23 cellular contexts compared by ENCODE assay signal in the genomic region with DNA sequence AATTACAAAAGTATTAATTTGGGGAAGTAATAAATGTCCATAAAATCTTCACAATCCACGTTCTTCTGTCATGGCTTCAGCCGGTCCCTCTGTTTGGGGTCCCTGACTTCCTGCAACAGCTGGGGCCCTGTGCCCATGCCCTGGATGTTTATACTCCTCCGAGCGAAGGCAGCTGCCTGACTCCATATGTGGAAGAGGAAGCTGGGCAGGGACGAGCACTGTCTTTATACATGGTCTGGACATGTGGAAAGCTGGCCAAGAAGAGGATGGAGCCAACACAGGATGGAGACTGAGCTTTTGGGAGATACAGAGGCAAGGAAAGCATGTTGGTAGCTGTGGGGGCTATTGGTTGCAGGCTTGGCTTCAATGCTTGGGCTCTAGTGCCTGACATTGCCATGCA.
"Had no signal": no experiment of that assay in that cellular context is flagged by ENCODE, and none has a peak within 500 bp of the region (broad histone marks: within the 10 kb centered on the region; RNA-seq: fewer than 3 reads in every experiment).

No MANE protein-coding gene starts in this region.

- H3K36me3 Mint-ChIP-seq: natural killer cell; stimulated activated memory B cell treated with anti-CD40 and anti-IgM and Interleukin-4, amounts not matched to agents 10 μg/mL and 1 μg/mL and 100 μg/mL, for 72 hours had no signal

- H3K9me3 Mint-ChIP-seq: dendritic cell treated with granulocyte-macrophage colony-stimulating factor and Interleukin-4, amounts not matched to agents 40 ng/mL and 50 ng/mL, for 4 days; natural killer cell; stimulated activated memory B cell treated with anti-CD40 and anti-IgM and Interleukin-4, amounts not matched to agents 10 μg/mL and 1 μg/mL and 100 μg/mL, for 72 hours had no signal

- H3K27me3 ChIP-seq: colonic mucosa, esophagus muscularis mucosa, foreskin keratinocyte, gastroesophageal sphincter, heart left ventricle, hepatocyte, ovary, sigmoid colon, tibial nerve, upper lobe of left lung had no signal

- H3K27ac ChIP-seq: colonic mucosa, esophagus muscularis mucosa, foreskin keratinocyte, gastroesophageal sphincter, heart left ventricle, hepatocyte, lower lobe of right lung, ovary, psoas muscle, sigmoid colon, thoracic aorta, tibial nerve, upper lobe of left lung had no signal

- H3K27ac Mint-ChIP-seq: dendritic cell treated with granulocyte-macrophage colony-stimulating factor and Interleukin-4, amounts not matched to agents 40 ng/mL and 50 ng/mL, for 4 days; natural killer cell; stimulated activated memory B cell treated with anti-CD40 and anti-IgM and Interleukin-4, amounts not matched to agents 10 μg/mL and 1 μg/mL and 100 μg/mL, for 72 hours had no signal

- DNase-seq: colonic mucosa; effector CD8-positive, alpha-beta T cell; foreskin keratinocyte; heart left ventricle; left ventricle myocardium superior; lower lobe of right lung; natural killer cell; occipital lobe; ovary; psoas muscle; right cardiac atrium; sigmoid colon; stimulated activated CD4-positive, alpha-beta T cell treated with anti-CD3 and anti-CD28 coated beads, Interleukin-4, amount 100 ng/mL, for 4 hours; stimulated activated naive CD8-positive, alpha-beta T cell treated with anti-CD3 and anti-CD28 coated beads, Interleukin-15, Interleukin-2, amounts not matched to agents 100 U/mL and 50 U/mL, for 24 hours; substantia nigra; upper lobe of left lung had no signal

- ATAC-seq: foreskin keratinocyte; gastroesophageal sphincter; heart left ventricle; left ventricle myocardium superior; lower lobe of right lung; natural killer cell; psoas muscle; right cardiac atrium; stimulated activated memory B cell treated with anti-CD40 and anti-IgM and Interleukin-4, amounts not matched to agents 10 μg/mL and 1 μg/mL and 100 μg/mL, for 72 hours; stimulated activated naive CD8-positive, alpha-beta T cell treated with anti-CD3 and anti-CD28 coated beads, Interleukin-15, Interleukin-2, amounts not matched to agents 100 U/mL and 50 U/mL, for 24 hours had no signal

- H3K36me3 ChIP-seq: colonic mucosa, gastroesophageal sphincter, lower lobe of right lung, ovary, thoracic aorta, upper lobe of left lung had no signal

- H3K9me3 ChIP-seq: colonic mucosa, esophagus muscularis mucosa, gastroesophageal sphincter, heart left ventricle, lower lobe of right lung, ovary, psoas muscle, sigmoid colon, thoracic aorta, tibial nerve, upper lobe of left lung had no signal

- H3K4me1 ChIP-seq: colonic mucosa, foreskin keratinocyte, lower lobe of right lung, psoas muscle, sigmoid colon, upper lobe of left lung had no signal

- H3K4me3 Mint-ChIP-seq: dendritic cell treated with granulocyte-macrophage colony-stimulating factor and Interleukin-4, amounts not matched to agents 40 ng/mL and 50 ng/mL, for 4 days; natural killer cell; stimulated activated memory B cell treated with anti-CD40 and anti-IgM and Interleukin-4, amounts not matched to agents 10 μg/mL and 1 μg/mL and 100 μg/mL, for 72 hours had no signal

- H3K27me3 Mint-ChIP-seq: dendritic cell treated with granulocyte-macrophage colony-stimulating factor and Interleukin-4, amounts not matched to agents 40 ng/mL and 50 ng/mL, for 4 days; stimulated activated memory B cell treated with anti-CD40 and anti-IgM and Interleukin-4, amounts not matched to agents 10 μg/mL and 1 μg/mL and 100 μg/mL, for 72 hours had no signal

- H3K4me3 ChIP-seq: colonic mucosa, esophagus muscularis mucosa, gastroesophageal sphincter, heart left ventricle, hepatocyte, lower lobe of right lung, ovary, psoas muscle, sigmoid colon, thoracic aorta, tibial nerve, upper lobe of left lung had no signal
